In genomic region chr6:124719951-124720350, GRCh38 we compare ENCODE assay signal across 24 cellular contexts.
"Had no signal": no experiment of that assay in that cellular context is flagged by ENCODE, and none has a peak within 500 bp of the region (broad histone marks: within the 10 kb centered on the region; RNA-seq: fewer than 3 reads in every experiment).

No MANE protein-coding gene starts in this region.

- H3K36me3 ChIP-seq: left ventricle myocardium inferior, lower lobe of right lung, pancreas, right lobe of liver, spleen, thoracic aorta had no signal

- H3K4me1 ChIP-seq: foreskin keratinocyte, left ventricle myocardium inferior, lower lobe of right lung, pancreas, right lobe of liver, spleen had no signal

- ATAC-seq: foreskin keratinocyte; left cardiac atrium; lower lobe of right lung; natural killer cell treated with Interleukin-12 subunit alpha and Interleukin-12 subunit beta and Interleukin-15 and Interleukin-18, amount 100 ng/mL, for 72 hours; pancreas; right lobe of liver; stimulated activated naive B cell treated with anti-CD40 and anti-IgM and Interleukin-4, amounts not matched to agents 10 μg/mL and 1 μg/mL and 100 μg/mL, for 72 hours; stimulated activated naive CD8-positive, alpha-beta T cell treated with anti-CD3 and anti-CD28 coated beads, Interleukin-15, amount 100 ng/mL, for 72 hours had no signal

- H3K4me3 ChIP-seq: coronary artery, left ventricle myocardium inferior, lower lobe of right lung, pancreas, right lobe of liver, spleen, thoracic aorta had no signal

- H3K27ac ChIP-seq: coronary artery, foreskin keratinocyte, left ventricle myocardium inferior, lower lobe of right lung, pancreas, right lobe of liver, spleen, thoracic aorta had no signal

- H3K27me3 ChIP-seq: foreskin keratinocyte, pancreas, right lobe of liver, spleen had no signal

- H3K9me3 ChIP-seq: left ventricle myocardium inferior, lower lobe of right lung, pancreas, right lobe of liver, spleen, thoracic aorta had no signal

- DNase-seq: effector CD4-positive, alpha-beta T cell; endodermal cell; erythroblast; foreskin keratinocyte; immature natural killer cell; kidney; left cardiac atrium; left ventricle myocardium inferior; lower lobe of right lung; midbrain; occipital lobe; pancreas; right lobe of liver; spleen; stimulated activated CD4-positive, alpha-beta T cell treated with anti-CD3 and anti-CD28 coated beads, Interleukin-15, amount 100 ng/mL, for 24 hours; stimulated activated CD4-positive, alpha-beta T cell treated with anti-CD3 and anti-CD28 coated beads, Interleukin-1b, Interleukin-23, amount 100 ng/mL, for 48 hours; stimulated activated CD4-positive, alpha-beta T cell treated with anti-CD3 and anti-CD28 coated beads, Interleukin-4, amount 100 ng/mL, for 4 hours; stimulated activated naive B cell treated with anti-CD40 and anti-IgM and Interleukin-4, amounts not matched to agents 10 μg/mL and 1 μg/mL and 100 μg/mL, for 72 hours; stimulated activated naive CD8-positive, alpha-beta T cell treated with anti-CD3 and anti-CD28 coated beads, Interleukin-15, amount 100 ng/mL, for 72 hours; substantia nigra had no signal

- FAIRE-seq: endothelial cell of umbilical vein, kidney, pancreas had no signal
